In genomic region chr21:38308010-38308784, GRCh38 we compare ENCODE assay signal across 15 cellular contexts. TPM values are rescaled to one million over a fixed set of nuclear protein-coding genes. Genes with fewer than 3 reads are reported as not detected.
DNase-seq lines count a peak whose midpoint lies in the region; ATAC-seq and TF ChIP-seq lines count a peak whose summit lies in the region.
"Had no signal": no experiment of that assay in that cellular context is flagged by ENCODE, and none has a peak within 500 bp of the region (broad histone marks: within the 10 kb centered on the region; RNA-seq: fewer than 3 reads in every experiment).

No MANE protein-coding gene starts in this region.

- H3K9ac ChIP-seq in liver (ENCODE audit: low read depth in 1 of 2, low read length in 2 of 2), result no peak overlapping the region
- no peak overlapping the region for H3K9ac ChIP-seq in skeletal muscle tissue (ENCODE audit: low read depth in 1 of 3, low read length in 3 of 3)
- H3K9ac ChIP-seq: SK-N-SH had no signal

- WGBS in liver, result 72% methylated on average over 7 of the region's 7 CpGs
- 70 to 76% (median 73%) methylated on average over 7 of the region's 7 CpGs for WGBS in stomach, 5 donors

- TF ChIP-seq RAD21 in liver (IDR thresholded peaks at IDR 0.05), result no peak

- H3K27ac ChIP-seq in liver (ENCODE audit: low read depth in 1 of 2, low read length in 2 of 2) (no peak overlapping the region), skeletal muscle tissue (ENCODE audit: low read depth, low read length) (peak overlapping the region; percentile 30), stomach (no peak overlapping the region)
- H3K27ac ChIP-seq: foreskin keratinocyte had no signal

- no peak for TF ChIP-seq EP300 in stomach (IDR thresholded peaks at IDR 0.05)

- no peaks in the 10 kb centered on the region for H3K27me3 ChIP-seq in liver (ENCODE audit: control insufficient read depth in 4 of 4, insufficient read depth in 4 of 4, low read length in 3 of 4)
- H3K27me3 ChIP-seq in skeletal muscle tissue (ENCODE audit: control insufficient read depth in 3 of 3, insufficient read depth in 3 of 3, low read length in 3 of 3), result peaks cover 0 to 2% (median 0%) of the 10 kb centered on the region in 3 donors
- H3K27me3 ChIP-seq in stomach, result no peaks in the 10 kb centered on the region
- H3K27me3 ChIP-seq: foreskin keratinocyte had no signal

- H3K4me3 ChIP-seq in choroid plexus epithelial cell (ENCODE audit: low read depth, low read length) (no peak overlapping the region), liver (ENCODE audit: low read depth in 1 of 3, low read length in 3 of 3) (no peak overlapping the region), skeletal muscle tissue (ENCODE audit: low read length in 3 of 3) (no peak overlapping the region), stomach (no peak overlapping the region)

- no peak for ATAC-seq in GM18867 (IDR thresholded peaks at IDR 0.05; ENCODE audit: unreplicated experiment)
- ATAC-seq: foreskin keratinocyte; stimulated activated memory B cell treated with anti-CD40 and anti-IgM and Interleukin-4, amounts not matched to agents 10 μg/mL and 1 μg/mL and 100 μg/mL, for 72 hours had no signal

- intact Hi-C loops in stomach (cut with DNase I; ENCODE audit: low total_unique reads), result no loop called here

- peaks cover 9 to 29% (median 24%) of the 10 kb centered on the region in 4 donors for H3K4me1 ChIP-seq in liver (ENCODE audit: control insufficient read depth in 4 of 4, insufficient read depth in 4 of 4, low read length in 3 of 4)
- peaks cover 0 to 5% (median 2%) of the 10 kb centered on the region in 3 donors for H3K4me1 ChIP-seq in skeletal muscle tissue (ENCODE audit: control insufficient read depth in 3 of 3, insufficient read depth in 3 of 3, low read length in 3 of 3)
- peaks cover 0 to 12% (median 6%) of the 10 kb centered on the region in 4 donors for H3K4me1 ChIP-seq in stomach

- no peaks in the 10 kb centered on the region for H3K9me3 ChIP-seq in liver (ENCODE audit: control insufficient read depth in 4 of 4, low read length in 3 of 4)
- H3K9me3 ChIP-seq in skeletal muscle tissue (ENCODE audit: control insufficient read depth in 3 of 3, low read length in 3 of 3), result no peaks in the 10 kb centered on the region
- no peaks in the 10 kb centered on the region for H3K9me3 ChIP-seq in stomach
- H3K9me3 ChIP-seq: SK-N-SH had no signal

- DNase-seq in EH (ENCODE audit: low read depth), result peak; percentile 65
- peak; percentile 66 for DNase-seq in choroid plexus epithelial cell (ENCODE audit: low read depth)
- no peak for DNase-seq in occipital lobe (lab: John Stamatoyannopoulos, UW)
- DNase-seq in stomach, result no peak
- DNase-seq in NCI-H1092 (lab: John Stamatoyannopoulos, UW), result no peak
- DNase-seq: DMS79 treated with DMSO at 0.1 percent for 48 hours; effector CD8-positive, alpha-beta T cell; foreskin keratinocyte; H9; NCI-H345; SK-N-SH had no signal

- TF ChIP-seq POLR2A in stomach (IDR thresholded peaks at IDR 0.05), result no peak

- TF ChIP-seq CTCF in choroid plexus epithelial cell (conservative IDR thresholded peaks at IDR 0.05; ENCODE audit: low read depth, low read length) (no peak), liver (IDR thresholded peaks at IDR 0.05; ENCODE audit: low read depth, low read length, missing input control) (no peak), stomach (IDR thresholded peaks at IDR 0.05) (no peak)

- no peaks in the 10 kb centered on the region for H3K36me3 ChIP-seq in liver (ENCODE audit: control insufficient read depth in 4 of 4, insufficient read depth in 3 of 4, low read depth in 1 of 4, low read length in 3 of 4)
- H3K36me3 ChIP-seq in skeletal muscle tissue (ENCODE audit: control insufficient read depth in 3 of 3, insufficient read depth in 3 of 3, low read length in 3 of 3), result no peaks in the 10 kb centered on the region
- H3K36me3 ChIP-seq in stomach, result no peaks in the 10 kb centered on the region

TF ChIP-seq in liver, 16 proteins besides CTCF, POLR2A, EP300 and RAD21:
- peak; percentile 13 for TF ChIP-seq NR2F2 (IDR thresholded peaks at IDR 0.05)
- no peak for TF ChIP-seq JUND (IDR thresholded peaks at IDR 0.05)
TF ChIP-seq in liver: peak in this region for 1.

RNA-seq across cellular contexts. Expression of gene KCNJ15, which starts 51.4 kb away (rescaled TPM):
- total RNA-seq in liver, result 1 to 10 TPM in 1 of 2 donors, under 1 TPM in 1; 0.61 to 4.8 TPM
- polyA plus RNA-seq in liver, result 1 to 10 TPM; 1.0 to 3.5 TPM
- total RNA-seq in skeletal muscle tissue, result 0.52 TPM
- under 0.01 TPM for total RNA-seq in occipital lobe
- total RNA-seq in stomach, result 10 to 100 TPM in 3 of 5 donors, 1 to 10 TPM in 1, not detected in 1; 5.3 to 38.4 (median 20.7) TPM
- 1 to 10 TPM; 3.5 to 7.3 (median 3.9) TPM for polyA plus RNA-seq in stomach
- total RNA-seq: H9 had no signal

Comparison
In these comparisons a context has a peak if more than half of its experiments do, and no peak if none do; other contexts are left out.
1. DNase-seq: peak in EH (single experiment) and choroid plexus epithelial cell (single experiment); none in occipital lobe (single experiment), stomach (single experiment) and NCI-H1092 (single experiment).